In genomic region chr12:111395557-111396187, GRCh38 we compare ENCODE assay signal across 19 cellular contexts. TPM values are rescaled to one million over a fixed set of nuclear protein-coding genes. Genes with fewer than 3 reads are reported as not detected.
DNase-seq lines count a peak whose midpoint lies in the region; ATAC-seq, FAIRE-seq and TF ChIP-seq lines count a peak whose summit lies in the region.
"Had no signal": no experiment of that assay in that cellular context is flagged by ENCODE, and none has a peak within 500 bp of the region (broad histone marks: within the 10 kb centered on the region; RNA-seq: fewer than 3 reads in every experiment).

No MANE protein-coding gene starts in this region.

- H3K36me3 ChIP-seq in HEK293 (ENCODE audit: control insufficient read depth in 2 of 2, insufficient read depth in 1 of 2, low read length in 2 of 2) = no peaks in the 10 kb centered on the region

- H3K4me3 ChIP-seq in A549 = no peak overlapping the region
- H3K4me3 ChIP-seq in HEK293 (ENCODE audit: low read depth, low read length) = no peak overlapping the region
- H3K4me3 ChIP-seq: GM23248 had no signal

- H3K9me3 ChIP-seq in A549 (no peaks in the 10 kb centered on the region), HEK293 (ENCODE audit: control insufficient read depth, insufficient read depth, low read depth, low read length) (no peaks in the 10 kb centered on the region)
- H3K9me3 ChIP-seq: Caco-2 had no signal

- H3K36me3 Mint-ChIP-seq in WTC11 = no peaks in the 10 kb centered on the region
- H3K36me3 Mint-ChIP-seq: CD4-positive, CD25-positive, alpha-beta regulatory T cell; CD8-positive, alpha-beta T cell had no signal

- POLR2A ChIA-PET in A549 (lab: Yijun Ruan, JAX) (no interaction called here), HEK293 (lab: Yijun Ruan, JAX) (interaction anchor here (0.6 to 1.2 kb wide), 2 partner anchors 27 to 60 kb away, joined by 3 to 4 read pairs; partner anchors contain the start of gene PHETA1), WTC11 (lab: Charles Lee) (interaction anchor here (1.0 to 1.1 kb wide), 2 partner anchors 9 to 237 kb away, joined by 3 read pairs; no protein-coding TSS in a partner anchor)

- H3K4me3 Mint-ChIP-seq in WTC11 = no peak overlapping the region
- H3K4me3 Mint-ChIP-seq: CD8-positive, alpha-beta T cell had no signal

- H3K9me3 Mint-ChIP-seq in WTC11 = no peaks in the 10 kb centered on the region
- H3K9me3 Mint-ChIP-seq: CD4-positive, CD25-positive, alpha-beta regulatory T cell; CD8-positive, alpha-beta T cell had no signal

- TF ChIP-seq EP300 in A549 (IDR thresholded peaks at IDR 0.05) = no peak

- no peak overlapping the region for H3K27ac Mint-ChIP-seq in WTC11
- H3K27ac Mint-ChIP-seq: CD4-positive, CD25-positive, alpha-beta regulatory T cell; CD8-positive, alpha-beta T cell had no signal

- H3K4me1 ChIP-seq in A549 = peaks cover 6% of the 10 kb centered on the region; the same call in 1 of the 3 replicates
- no peaks in the 10 kb centered on the region for H3K4me1 ChIP-seq in HEK293 (ENCODE audit: control insufficient read depth, insufficient read depth, low read length)
- H3K4me1 ChIP-seq: Caco-2 had no signal

- TF ChIP-seq POLR2A in A549 (IDR thresholded peaks at IDR 0.05; ENCODE audit: low read length) = no peak

- 87% methylated on average over 6 of the region's 6 CpGs for WGBS in A549 (ENCODE audit: missing lambda C conversion rate)

- no peak for ATAC-seq in A549
- ATAC-seq in WTC11 = no peak
- ATAC-seq: CD8-positive, alpha-beta T cell had no signal

- DNase-seq in A549 (ENCODE audit: low read depth in 1 of 2, low spot score in 1 of 2) = no peak
- no peak for DNase-seq in WTC11 (ENCODE audit: low spot score)
- no peak for DNase-seq in stimulated activated naive CD4-positive, alpha-beta T cell (lab: John Stamatoyannopoulos, UW)
- no peak for DNase-seq in NCI-H2107 treated with DMSO at 0.1 percent for 48 hours (lab: John Stamatoyannopoulos, UW; ENCODE audit: unreplicated experiment)
- no peak for DNase-seq in NCI-H526 treated with DMSO at 0.1 percent for 48 hours (lab: John Stamatoyannopoulos, UW)
- DNase-seq: 8988T; C1 segment of cervical spinal cord; Caco-2; CD4-positive, CD25-positive, alpha-beta regulatory T cell; CD8-positive, alpha-beta T cell; DMS153; DND-41; GM23248; HCEC 1CT had no signal

- H3K4me1 Mint-ChIP-seq in WTC11 = no peaks in the 10 kb centered on the region

- TF ChIP-seq CTCF in A549 (IDR thresholded peaks at IDR 0.05) (no peak), HEK293 (tag by site-specific recombination; IDR thresholded peaks at IDR 0.05) (no peak), WTC11 (IDR thresholded peaks at IDR 0.05) (no peak)

- no peak overlapping the region for H3K4me2 ChIP-seq in A549

- FAIRE-seq in A549 (lab: Jason Lieb, UNC) = no peak
- FAIRE-seq: G401.6, GM12892, GM19239, H1 had no signal

- no peaks in the 10 kb centered on the region; the same call in 1 of the 2 replicates for H3K27me3 Mint-ChIP-seq in WTC11 (ENCODE audit: low read depth)

- CTCF ChIA-PET in A549 (lab: Yijun Ruan, JAX) = interaction anchor here (0.6 to 8.9 kb wide), 26 partner anchors 9 to 514 kb away, joined by 3 to 240 read pairs (median 12); partner anchors contain the start of gene PHETA1
- CTCF ChIA-PET in HEK293 (lab: Yijun Ruan, JAX) = interaction anchor here (0.6 to 6.7 kb wide), 24 partner anchors 10 to 419 kb away, joined by 3 to 217 read pairs (median 13); partner anchors contain the start of gene SH2B3
- CTCF ChIA-PET in WTC11 (lab: Charles Lee) = interaction anchor here (0.9 to 7.0 kb wide), 15 partner anchors 11 to 289 kb away, joined by 3 to 116 read pairs (median 9); partner anchors contain the start of gene PHETA1

- no peak for TF ChIP-seq RAD21 in A549 (conservative IDR thresholded peaks at IDR 0.05 in 1 of 2, IDR thresholded peaks at IDR 0.05 in 1 of 2)

- no peak overlapping the region for H3K27ac ChIP-seq in A549
- H3K27ac ChIP-seq in HEK293 (ENCODE audit: extremely low read depth, low read depth, low read length) = no peak overlapping the region
- H3K27ac ChIP-seq: GM23248 had no signal

TF ChIP-seq in A549, 52 proteins besides CTCF, POLR2A, EP300 and RAD21:
- peak; percentile 35; the same call in 1 of the 2 replicates for TF ChIP-seq KDM1A (IDR thresholded peaks at IDR 0.05; ENCODE audit: low read depth)
- TF ChIP-seq EHF (CRISPR knock-in tag; IDR thresholded peaks at IDR 0.05) = no peak

TF ChIP-seq in HEK293, 187 proteins besides CTCF, POLR2A, EP300 and RAD21:
- TF ChIP-seq ZFP37 (tag by site-specific recombination; IDR thresholded peaks at IDR 0.05) (no peak), ZNF155 (tag by site-specific recombination; IDR thresholded peaks at IDR 0.05) (no peak), ZNF146 (tag by site-specific recombination; IDR thresholded peaks at IDR 0.05) (peak; percentile 89), ZNF174 (tag by site-specific recombination; IDR thresholded peaks at IDR 0.05) (no peak), ZBTB8A (tag by site-specific recombination; IDR thresholded peaks at IDR 0.05) (no peak), ZNF121 (tag by site-specific recombination; IDR thresholded peaks at IDR 0.05) (peak; percentile 66; the same call in 1 of the 2 replicates), ZNF561 (tag by site-specific recombination; IDR thresholded peaks at IDR 0.05; ENCODE audit: borderline replicate concordance) (no peak)

TF ChIP-seq in WTC11, 78 proteins besides CTCF, POLR2A, EP300 and RAD21:
- TF ChIP-seq ZNF138 (CRISPR knock-in tag; conservative IDR thresholded peaks at IDR 0.05) = no peak
- no peak for TF ChIP-seq FOXP4 (CRISPR knock-in tag; IDR thresholded peaks at IDR 0.05)
- peak; percentile 3; the same call in 1 of the 2 replicates for TF ChIP-seq ZNF121 (CRISPR knock-in tag; IDR thresholded peaks at IDR 0.05)

RNA-seq across cellular contexts. Expression of gene SH2B3, which starts 10.1 kb away (rescaled TPM):
- polyA plus RNA-seq in A549 (2011; rRNA removed) = 2.3 and 2.9 TPM in 2 replicates
- polyA plus RNA-seq in A549 (2012; cell fraction: cytosol; rRNA removed) = 2.1 and 2.8 TPM in 2 replicates
- 2.5 and 2.9 TPM in 2 replicates for polyA plus RNA-seq in A549 (2012; cell fraction: nucleus; rRNA removed)
- 2.4 to 2.5 TPM (median 2.5 TPM) in 3 replicates for polyA plus RNA-seq in A549 (2017; fragmentation: RNase III; extraction: RNeasy Plus Mini Kit Qiagen cat#74134 plus additional on column Dnase treatment)
- 2.5 and 2.6 TPM in 2 replicates for polyA minus RNA-seq in A549 (2011; rRNA and poly(A)+ RNA removed)
- 20.5 to 31.8 TPM (median 20.7 TPM) in 3 replicates for total RNA-seq in WTC11 (2021)

RNA-seq across cellular contexts. Expression of gene PHETA1, which starts 26.8 kb away (rescaled TPM):
- 2.9 and 3.0 TPM in 2 replicates for polyA plus RNA-seq in A549 (2011; rRNA removed)
- 5.1 and 7.4 TPM in 2 replicates for polyA plus RNA-seq in A549 (2012; cell fraction: cytosol; rRNA removed)
- polyA plus RNA-seq in A549 (2012; cell fraction: nucleus; rRNA removed) = 11.4 and 15.4 TPM in 2 replicates
- 5.8 to 7.3 TPM (median 7.1 TPM) in 3 replicates for polyA plus RNA-seq in A549 (2017; fragmentation: RNase III; extraction: RNeasy Plus Mini Kit Qiagen cat#74134 plus additional on column Dnase treatment)
- polyA minus RNA-seq in A549 (2011; rRNA and poly(A)+ RNA removed) = 1.6 and 2.4 TPM in 2 replicates
- 12.4 to 18.6 TPM (median 14.9 TPM) in 3 replicates for total RNA-seq in WTC11 (2021)
